ENCODE assay signal across 1 cellular context in the genomic region with DNA sequence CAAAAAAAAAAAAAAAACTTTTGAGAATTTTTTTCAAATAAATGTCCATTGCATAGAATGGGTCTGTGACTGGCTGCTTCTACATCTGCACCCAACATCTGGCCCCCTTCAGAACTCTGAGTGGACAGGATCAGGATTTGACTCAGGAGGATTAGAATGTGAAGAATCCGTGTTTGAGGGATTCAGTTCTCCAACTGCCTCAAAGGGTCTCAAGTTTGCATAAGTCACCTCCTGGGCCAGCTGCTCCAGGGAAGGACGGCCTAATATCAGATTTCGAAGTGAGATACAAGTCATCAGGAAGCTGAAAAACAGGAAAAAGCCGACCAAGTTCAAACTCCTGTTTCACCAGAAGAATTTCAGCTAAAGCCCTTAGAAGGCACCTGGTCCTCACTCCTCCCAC.
TF ChIP-seq lines count a peak whose summit lies in the region.

No MANE protein-coding gene starts in this region.

TF ChIP-seq in HCT116, 20 proteins besides CTCF, POLR2A, EP300 and RAD21 (continued from another document):
- TF ChIP-seq EGR1 (IDR thresholded peaks at IDR 0.05; ENCODE audit: low read depth) (no peak), CEBPB (IDR thresholded peaks at IDR 0.05; ENCODE audit: low read depth) (no peak), POLR2AphosphoS5 (IDR thresholded peaks at IDR 0.05; ENCODE audit: low read depth, low read length) (no peak), EZH2 (IDR thresholded peaks at IDR 0.05) (no peak), SIN3A (IDR thresholded peaks at IDR 0.05; ENCODE audit: low read depth) (no peak), ZNF274 (IDR thresholded peaks at IDR 0.05; ENCODE audit: low read depth, low read length) (no peak), ZFX (IDR thresholded peaks at IDR 0.05) (no peak), TCF7L2 (IDR thresholded peaks at IDR 0.05; ENCODE audit: borderline replicate concordance, extremely low read depth, insufficient read depth, insufficient read length) (no peak), ELF1 (IDR thresholded peaks at IDR 0.05; ENCODE audit: borderline replicate concordance, low read depth) (no peak)
- TF ChIP-seq, protein P1, sequence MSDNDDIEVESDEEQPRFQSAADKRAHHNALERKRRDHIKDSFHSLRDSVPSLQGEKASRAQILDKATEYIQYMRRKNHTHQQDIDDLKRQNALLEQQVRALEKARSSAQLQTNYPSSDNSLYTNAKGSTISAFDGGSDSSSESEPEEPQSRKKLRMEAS (IDR thresholded peaks at IDR 0.05) = no peak
